21 cellular contexts compared by ENCODE assay signal in the genomic region with DNA sequence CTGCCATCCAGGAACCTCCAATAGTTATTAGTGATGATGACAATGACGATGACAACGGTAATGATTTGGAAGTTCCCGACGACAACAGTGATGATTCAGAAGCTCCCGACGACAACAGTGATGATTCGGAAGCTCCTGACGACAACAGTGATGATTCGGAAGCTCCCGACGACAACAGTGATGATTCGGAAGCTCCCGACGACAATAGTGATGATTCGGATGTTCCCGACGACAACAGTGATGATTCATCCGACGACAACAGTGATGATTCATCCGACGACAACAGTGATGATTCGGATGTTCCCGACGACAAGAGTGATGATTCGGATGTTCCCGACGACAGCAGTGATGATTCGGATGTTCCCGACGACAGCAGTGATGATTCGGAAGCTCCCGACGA. TPM values are rescaled to one million over a fixed set of nuclear protein-coding genes. Genes with fewer than 3 reads are reported as not detected.
DNase-seq lines count a peak whose midpoint lies in the region; ATAC-seq, FAIRE-seq and TF ChIP-seq lines count a peak whose summit lies in the region.
"Had no signal": no experiment of that assay in that cellular context is flagged by ENCODE, and none has a peak within 500 bp of the region (broad histone marks: within the 10 kb centered on the region; RNA-seq: fewer than 3 reads in every experiment).

No MANE protein-coding gene starts in this region.

- WGBS in A549 (ENCODE audit: missing lambda C conversion rate) = 73% methylated on average over 33 of the region's 33 CpGs

- DNase-seq in A549 (ENCODE audit: low read depth in 1 of 2, low spot score in 1 of 2) (peak in 1 of 2 experiments; percentile 36), T-helper 17 cell (no peak), endothelial cell (ENCODE audit: low spot score) (no peak), SK-N-DZ (ENCODE audit: low spot score) (no peak), D721Med (ENCODE audit: insufficient read length, low spot score) (no peak)
- DNase-seq in CD4-positive, alpha-beta memory T cell = peak in 1 of 5 donors; percentile 21
- DNase-seq: activated CD4-positive, alpha-beta T cell treated with anti-CD3 and anti-CD28 coated beads for 4 hours; anterior cingulate cortex; mammary epithelial cell; natural killer cell; NCI-H1694; posterior cingulate gyrus; SK-N-SH; small intestine; T1000; testis had no signal

- peaks cover 0 to 2% (median 0%) of the 10 kb centered on the region in 8 donors for H3K9me3 Mint-ChIP-seq in CD4-positive, alpha-beta memory T cell
- no peaks in the 10 kb centered on the region for H3K9me3 Mint-ChIP-seq in endothelial cell (ENCODE audit: unreplicated experiment)
- H3K9me3 Mint-ChIP-seq: natural killer cell had no signal

- no peak for TF ChIP-seq POLR2A in A549 (IDR thresholded peaks at IDR 0.05; ENCODE audit: low read length)

- no peak overlapping the region for H3K4me2 ChIP-seq in A549
- H3K4me2 ChIP-seq: hepatocyte, SK-N-SH had no signal

- peaks cover 49 to 60% of the 10 kb centered on the region in 2 donors for H3K36me3 Mint-ChIP-seq in CD4-positive, alpha-beta memory T cell
- H3K36me3 Mint-ChIP-seq in T-helper 17 cell (ENCODE audit: low read depth) = peaks cover 6% of the 10 kb centered on the region
- H3K36me3 Mint-ChIP-seq in endothelial cell (ENCODE audit: low read depth, unreplicated experiment) = peaks cover 49% of the 10 kb centered on the region

- TF ChIP-seq RAD21 in A549 (conservative IDR thresholded peaks at IDR 0.05 in 1 of 2, IDR thresholded peaks at IDR 0.05 in 1 of 2) = no peak

- no peaks in the 10 kb centered on the region for H3K4me1 ChIP-seq in A549
- H3K4me1 ChIP-seq in CD4-positive, alpha-beta memory T cell (ENCODE audit: insufficient read depth, low read length) = peaks cover 33% of the 10 kb centered on the region
- H3K4me1 ChIP-seq: testis had no signal

- peak; percentile 43 for FAIRE-seq in A549 (lab: Jason Lieb, UNC)
- FAIRE-seq in D721Med (lab: Jason Lieb, UNC) = no peak
- FAIRE-seq: GM12892, keratinocyte, small intestine had no signal

- no peaks in the 10 kb centered on the region for H3K27me3 Mint-ChIP-seq in CD4-positive, alpha-beta memory T cell
- H3K27me3 Mint-ChIP-seq in T-helper 17 cell (no peaks in the 10 kb centered on the region), endothelial cell (ENCODE audit: unreplicated experiment) (no peaks in the 10 kb centered on the region)

- peaks cover 29 to 51% (median 35%) of the 10 kb centered on the region in 4 donors for H3K4me1 Mint-ChIP-seq in CD4-positive, alpha-beta memory T cell
- H3K4me1 Mint-ChIP-seq in T-helper 17 cell (peaks cover 21% of the 10 kb centered on the region), endothelial cell (ENCODE audit: unreplicated experiment) (peaks cover 28% of the 10 kb centered on the region)

- ATAC-seq in A549 = no peak
- no peak for ATAC-seq in T-helper 17 cell
- no peak for ATAC-seq in HG03565 (IDR thresholded peaks at IDR 0.05; ENCODE audit: unreplicated experiment)
- ATAC-seq in HG03045 (IDR thresholded peaks at IDR 0.05; ENCODE audit: unreplicated experiment) = no peak
- ATAC-seq: natural killer cell had no signal

- H3K27me3 ChIP-seq in CD4-positive, alpha-beta memory T cell (ENCODE audit: insufficient read depth, low read length) = no peaks in the 10 kb centered on the region
- H3K27me3 ChIP-seq: hepatocyte, testis had no signal

- no peak overlapping the region for H3K4me3 ChIP-seq in A549
- no peak overlapping the region for H3K4me3 ChIP-seq in CD4-positive, alpha-beta memory T cell (ENCODE audit: low read length in 2 of 2)
- H3K4me3 ChIP-seq: hepatocyte, testis had no signal

- H3K9me3 ChIP-seq in A549 = peaks cover 7% of the 10 kb centered on the region; the same call in 1 of the 3 replicates
- H3K9me3 ChIP-seq in CD4-positive, alpha-beta memory T cell (ENCODE audit: control insufficient read depth in 1 of 2, low read length in 2 of 2) = no peaks in the 10 kb centered on the region
- peaks cover 6% of the 10 kb centered on the region for H3K9me3 ChIP-seq in T-helper 17 cell (ENCODE audit: control insufficient read depth, low read length, poor library complexity, severe bottlenecking)
- H3K9me3 ChIP-seq: SK-N-SH, testis had no signal

- peak overlapping the region in 2 of 8 donors; percentile 15 for H3K4me3 Mint-ChIP-seq in CD4-positive, alpha-beta memory T cell
- H3K4me3 Mint-ChIP-seq in T-helper 17 cell (no peak overlapping the region), endothelial cell (ENCODE audit: unreplicated experiment) (peak overlapping the region; percentile 87)
- H3K4me3 Mint-ChIP-seq: natural killer cell had no signal

- intact Hi-C loops in CD4-positive, alpha-beta memory T cell (cut with micrococcal nuclease) = no loop called here

- peaks cover 15% of the 10 kb centered on the region for H3K36me3 ChIP-seq in CD4-positive, alpha-beta memory T cell (ENCODE audit: insufficient read depth, low read length)

- no peak for TF ChIP-seq CTCF in A549 (IDR thresholded peaks at IDR 0.05)
- TF ChIP-seq CTCF in endothelial cell (IDR thresholded peaks at IDR 0.05; ENCODE audit: unreplicated experiment) = no peak
- no peak for TF ChIP-seq CTCF in D721Med (IDR thresholded peaks at IDR 0.05; ENCODE audit: insufficient read depth, missing control alignments)

- H3K27ac Mint-ChIP-seq in CD4-positive, alpha-beta memory T cell = peak overlapping the region in 5 of 7 donors; percentile 19 to 93 (median 84)
- peak overlapping the region; percentile 2 for H3K27ac Mint-ChIP-seq in T-helper 17 cell
- peak overlapping the region; percentile 67 for H3K27ac Mint-ChIP-seq in endothelial cell (ENCODE audit: unreplicated experiment)

- CTCF ChIA-PET in A549 (lab: Yijun Ruan, JAX) = no interaction called here
- CTCF ChIA-PET in CD4-positive, alpha-beta memory T cell (lab: Charles Lee; ENCODE audit: partially characterized antibody) = no interaction called here

- POLR2A ChIA-PET in A549 (lab: Yijun Ruan, JAX) = no interaction called here
- POLR2A ChIA-PET in CD4-positive, alpha-beta memory T cell (lab: Charles Lee; ENCODE audit: partially characterized antibody) = interaction anchor here (1.5 kb wide), 1 partner anchor 15 kb away, joined by 4 read pairs; a partner anchor contains a TSS

- no peak overlapping the region for H3K27ac ChIP-seq in A549
- H3K27ac ChIP-seq in CD4-positive, alpha-beta memory T cell (ENCODE audit: low read depth, low read length) = no peak overlapping the region
- H3K27ac ChIP-seq: hepatocyte, testis had no signal

- TF ChIP-seq EP300 in A549 (IDR thresholded peaks at IDR 0.05) = no peak

TF ChIP-seq in A549, 52 proteins besides CTCF, POLR2A, EP300 and RAD21:
- TF ChIP-seq FOSL2 (IDR thresholded peaks at IDR 0.05) (no peak), FOSL2 (CRISPR knock-in tag; IDR thresholded peaks at IDR 0.05) (peak; percentile 67), ZC3H11A (IDR thresholded peaks at IDR 0.05) (no peak), JUNB (IDR thresholded peaks at IDR 0.05) (no peak)

RNA-seq across cellular contexts. Expression of a gene that starts 14.7 kb away (rescaled TPM):
- polyA plus RNA-seq in A549 (2011; rRNA removed) (not detected in 2 replicates), A549 (2017; fragmentation: RNase III; extraction: RNeasy Plus Mini Kit Qiagen cat#74134 plus additional on column Dnase treatment) (not detected in 3 replicates)
- not detected in 2 replicates for polyA plus RNA-seq in A549 (2012; cell fraction: cytosol; rRNA removed)
- polyA plus RNA-seq in A549 (2012; cell fraction: nucleus; rRNA removed) = not detected in 2 replicates
- polyA minus RNA-seq in A549 (2011; rRNA and poly(A)+ RNA removed) = not detected in 2 replicates
- total RNA-seq in CD4-positive, alpha-beta memory T cell = 10 to 100 TPM; 28.5 to 32.5 TPM
- 100 to 1,000 TPM in 1 of 2 donors, 10 to 100 TPM in 1; 45.6 to 153 TPM for polyA plus RNA-seq in CD4-positive, alpha-beta memory T cell
- total RNA-seq in T-helper 17 cell (1 to 10 TPM; 3.1 to 5.8 TPM), endothelial cell (ENCODE audit: unreplicated experiment) (0.54 TPM)
- not detected in 2 replicates for polyA plus RNA-seq in SK-N-DZ (2014; cell fraction: cytosol; rRNA removed)
- polyA plus RNA-seq in SK-N-DZ (2014; cell fraction: nucleus; rRNA removed) = not detected in 2 replicates
- total RNA-seq: hepatocyte, mammary epithelial cell had no signal
- polyA plus RNA-seq: hepatocyte, keratinocyte, mammary epithelial cell, SK-N-SH had no signal

RNA-seq across cellular contexts. Expression of a gene that starts 25.4 kb away (rescaled TPM):
- 1.5 and 1.7 TPM in 2 replicates for polyA plus RNA-seq in A549 (2011; rRNA removed)
- 0.45 and 0.61 TPM in 2 replicates for polyA plus RNA-seq in A549 (2012; cell fraction: cytosol; rRNA removed)
- 2.0 and 3.5 TPM in 2 replicates for polyA plus RNA-seq in A549 (2012; cell fraction: nucleus; rRNA removed)
- polyA plus RNA-seq in A549 (2017; fragmentation: RNase III; extraction: RNeasy Plus Mini Kit Qiagen cat#74134 plus additional on column Dnase treatment) = 1.4 to 1.6 TPM (median 1.6 TPM) in 3 replicates
- polyA minus RNA-seq in A549 (2011; rRNA and poly(A)+ RNA removed) = 1.0 and 2.1 TPM in 2 replicates
- 10 to 100 TPM; 10.2 to 11.4 TPM for total RNA-seq in CD4-positive, alpha-beta memory T cell
- polyA plus RNA-seq in CD4-positive, alpha-beta memory T cell = under 1 TPM in 1 of 2 donors, not detected in 1; 0.40 TPM
- 1 to 10 TPM; 1.2 to 1.3 TPM for total RNA-seq in T-helper 17 cell
- total RNA-seq in endothelial cell (ENCODE audit: unreplicated experiment) = 3.0 TPM
- 0.45 and 1.2 TPM in 2 replicates for polyA plus RNA-seq in SK-N-DZ (2014; cell fraction: cytosol; rRNA removed)
- 8.2 and 9.3 TPM in 2 replicates for polyA plus RNA-seq in SK-N-DZ (2014; cell fraction: nucleus; rRNA removed)

Comparison
In these comparisons a context has a peak if more than half of its experiments do, and no peak if none do; other contexts are left out.
1. H3K27ac Mint-ChIP-seq: peak in every context shown above with its lines; median percentile 84 in CD4-positive, alpha-beta memory T cell; 67 in endothelial cell; 2 in T-helper 17 cell.
2. RNA of a gene that starts 14.7 kb away (total RNA-seq): 28.5 to 32.5 TPM in CD4-positive, alpha-beta memory T cell; 3.1 to 5.8 TPM in T-helper 17 cell and 0.54 TPM in endothelial cell (single experiment); every median in the first group is over 4 times any median in the second.